In the genomic region with DNA sequence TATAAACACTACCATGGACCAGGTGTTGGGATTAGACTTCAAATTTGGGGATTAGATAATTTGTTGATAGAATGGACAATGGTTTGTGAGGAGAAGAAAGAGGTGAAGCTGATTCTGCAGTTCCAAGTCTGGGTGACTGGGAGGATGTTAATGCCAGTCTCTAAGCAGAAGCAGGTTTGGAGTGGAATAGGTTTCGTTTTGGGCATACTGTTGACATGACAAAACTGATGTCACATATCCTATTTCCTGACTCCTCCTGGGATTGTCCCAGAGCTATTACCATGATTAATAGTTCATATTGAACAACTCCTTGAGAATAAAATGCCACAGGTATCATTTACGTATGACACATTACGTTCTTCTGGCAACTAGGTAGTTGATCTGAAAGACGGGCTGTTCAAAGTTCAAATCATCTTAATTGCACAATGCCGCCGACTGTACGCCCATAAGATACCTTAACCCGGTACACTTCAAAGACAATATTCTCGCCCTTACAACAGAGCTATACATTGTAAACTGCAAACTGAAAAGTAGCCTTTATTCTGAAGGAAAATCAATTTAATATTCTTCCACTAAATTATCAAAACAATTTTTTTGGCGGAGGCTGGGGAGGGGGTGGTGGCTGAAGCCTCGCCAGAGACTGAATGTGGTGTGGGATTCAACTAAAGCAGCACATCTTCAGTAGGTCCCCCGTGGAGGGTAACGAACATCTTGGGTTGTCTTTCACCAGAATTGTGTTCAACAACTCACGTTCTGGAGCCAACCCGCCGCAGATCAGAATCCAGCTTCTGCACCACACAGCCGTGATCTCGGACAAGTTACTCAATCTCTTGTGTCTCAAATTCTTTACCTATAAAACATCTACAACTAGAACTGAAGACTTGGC, we compare ENCODE assay signal across 1 cellular context.
TF ChIP-seq lines count a peak whose summit lies in the region.

No MANE protein-coding gene starts in this region.

TF ChIP-seq in H1, 55 proteins besides CTCF, POLR2A, EP300 and RAD21:
- TF ChIP-seq CHD2 (IDR thresholded peaks at IDR 0.05; ENCODE audit: low read length) (no peak), CTBP2 (IDR thresholded peaks at IDR 0.05; ENCODE audit: borderline replicate concordance, insufficient read depth, insufficient read length, low read length) (no peak), PHF8 (conservative IDR thresholded peaks at IDR 0.05; ENCODE audit: low read depth, low read length) (no peak), KDM4A (IDR thresholded peaks at IDR 0.05; ENCODE audit: low read depth, low read length, severe bottlenecking) (no peak), JUN (IDR thresholded peaks at IDR 0.05; ENCODE audit: low read depth, low read length) (no peak), E2F6 (IDR thresholded peaks at IDR 0.05) (no peak), SRF (IDR thresholded peaks at IDR 0.05; ENCODE audit: low read depth, low read length) (no peak), TBP (IDR thresholded peaks at IDR 0.05; ENCODE audit: low read depth, low read length) (no peak), SAP30 (IDR thresholded peaks at IDR 0.05; ENCODE audit: insufficient read depth, insufficient replicate concordance, low read length) (no peak), MAFK (IDR thresholded peaks at IDR 0.05; ENCODE audit: low read depth, low read length) (no peak), NANOG (IDR thresholded peaks at IDR 0.05; ENCODE audit: insufficient read depth, low read depth, low read length, poor library complexity, severe bottlenecking) (no peak), BCL11A (IDR thresholded peaks at IDR 0.05; ENCODE audit: low read depth in 2 of 2, low read length in 2 of 2) (no peak)
